ENCODE assay signal across 13 cellular contexts in genomic region chr17:27603446-27603820, GRCh38.
"Had no signal": no experiment of that assay in that cellular context is flagged by ENCODE, and none has a peak within 500 bp of the region (broad histone marks: within the 10 kb centered on the region; RNA-seq: fewer than 3 reads in every experiment).

No MANE protein-coding gene starts in this region.

- H3K36me3 ChIP-seq: uterus had no signal

- H3K27me3 ChIP-seq: body of pancreas, gastroesophageal sphincter, left lung, pancreas, tibial artery, uterus had no signal

- ATAC-seq: gastroesophageal sphincter had no signal

- H3K27ac Mint-ChIP-seq: activated naive CD4-positive, alpha-beta T cell treated with anti-CD3 and anti-CD28 coated beads, Interleukin-2, amount 50 U/mL, for 72 hours; activated T-helper 17 cell treated with anti-CD3 and anti-CD28 coated beads, Interleukin-2, amount 50 U/mL, for 72 hours; memory B cell had no signal

- H3K4me2 ChIP-seq: smooth muscle cell had no signal

- H3K9me3 ChIP-seq: body of pancreas, gastroesophageal sphincter, left lung, pancreas, tibial artery, uterus had no signal

- H3K36me3 Mint-ChIP-seq: memory B cell had no signal

- H3K27ac ChIP-seq: epithelial cell of prostate, gastroesophageal sphincter, left lung, pancreas, tibial artery, uterus had no signal

- H3K9me3 Mint-ChIP-seq: activated naive CD4-positive, alpha-beta T cell treated with anti-CD3 and anti-CD28 coated beads, Interleukin-2, amount 50 U/mL, for 72 hours; activated T-helper 17 cell treated with anti-CD3 and anti-CD28 coated beads, Interleukin-2, amount 50 U/mL, for 72 hours; memory B cell; neural crest cell had no signal

- H3K27me3 Mint-ChIP-seq: activated T-helper 17 cell treated with anti-CD3 and anti-CD28 coated beads, Interleukin-2, amount 50 U/mL, for 72 hours; memory B cell had no signal

- H3K4me1 ChIP-seq: uterus had no signal

- H3K4me3 ChIP-seq: body of pancreas, gastroesophageal sphincter, left lung, pancreas, smooth muscle cell, tibial artery, uterus had no signal

- DNase-seq: cortex of kidney had no signal

- H3K4me3 Mint-ChIP-seq: activated T-helper 17 cell treated with anti-CD3 and anti-CD28 coated beads, Interleukin-2, amount 50 U/mL, for 72 hours; memory B cell; neural crest cell had no signal
